11 cellular contexts compared by ENCODE assay signal in the genomic region with DNA sequence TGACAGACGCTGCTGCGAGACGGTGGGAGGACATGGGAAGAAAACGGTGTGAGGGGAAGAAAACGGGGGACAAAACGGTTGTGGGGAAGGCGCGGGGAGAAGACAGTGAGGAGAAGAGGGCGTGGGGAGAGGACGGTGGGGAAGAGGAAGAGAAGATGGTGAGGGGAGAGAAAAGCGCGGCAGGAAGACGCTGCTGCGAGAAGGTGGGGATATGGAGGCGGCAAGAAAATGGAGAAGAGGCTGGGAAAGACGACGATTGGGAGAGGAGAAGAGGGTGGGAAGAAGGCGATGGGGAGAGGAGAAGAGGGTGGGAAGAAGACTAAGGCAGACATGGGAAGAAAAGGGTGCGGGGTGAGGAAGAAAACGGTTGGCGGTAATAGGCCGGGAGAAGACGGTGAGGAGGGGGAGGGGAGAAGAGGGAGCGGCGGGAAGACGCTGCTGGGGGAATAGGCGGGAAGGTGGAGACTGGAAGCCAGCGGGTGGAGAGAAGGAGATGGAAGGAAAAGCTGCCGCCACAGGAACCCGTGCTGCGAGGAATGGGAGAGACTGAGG. TPM values are rescaled to one million over a fixed set of nuclear protein-coding genes. Genes with fewer than 3 reads are reported as not detected.
DNase-seq lines count a peak whose midpoint lies in the region; ATAC-seq and TF ChIP-seq lines count a peak whose summit lies in the region.
"Not testable (repeated sequence)": the region's sequence is repeated elsewhere in the genome, so short reads cannot be mapped to it uniquely, and the experiment has no call there.
"Had no signal": no experiment of that assay in that cellular context is flagged by ENCODE, and none has a peak within 500 bp of the region (broad histone marks: within the 10 kb centered on the region; RNA-seq: fewer than 3 reads in every experiment).

No MANE protein-coding gene starts in this region.

- not testable (repeated sequence) for H3K36me3 Mint-ChIP-seq in CD14-positive monocyte; activated T-helper 17 cell treated with anti-CD3 and anti-CD28 coated beads, Interleukin-2, amount 50 U/mL, for 72 hours (ENCODE audit: low read depth); effector memory CD8-positive, alpha-beta T cell (ENCODE audit: insufficient read depth); natural killer cell treated with Interleukin-12 subunit alpha and Interleukin-12 subunit beta and Interleukin-15 and Interleukin-18, amount 100 ng/mL, for 72 hours; stimulated activated naive CD8-positive, alpha-beta T cell treated with anti-CD3 and anti-CD28 coated beads, Interleukin-15, Interleukin-2, amounts not matched to agents 100 ng/mL and 50 ng/mL, for 24 hours (ENCODE audit: low read depth)

- H3K4me3 ChIP-seq in HEK293 (ENCODE audit: low read depth, low read length) (peak overlapping the region; percentile 45), Panc1 (ENCODE audit: low read depth in 2 of 2, low read length in 2 of 2) (peak overlapping the region; percentile 24 to 36; a peak in 3 of 4 replicates)
- H3K4me3 ChIP-seq in right cardiac atrium (ENCODE audit: low read length): not testable (repeated sequence)

- ATAC-seq in Panc1: peak; percentile 39; the same call in 1 of the 2 replicates
- ATAC-seq in activated T-helper 17 cell treated with anti-CD3 and anti-CD28 coated beads, Interleukin-2, amount 50 U/mL, for 72 hours (replicated peaks): peak; percentile 9
- peak; percentile 3 for ATAC-seq in effector memory CD8-positive, alpha-beta T cell (replicated peaks)
- ATAC-seq in right cardiac atrium: peak; percentile 68 to 70
- not testable (repeated sequence) for ATAC-seq in natural killer cell treated with Interleukin-12 subunit alpha and Interleukin-12 subunit beta and Interleukin-15 and Interleukin-18, amount 100 ng/mL, for 72 hours

- not testable (repeated sequence) for H3K27me3 ChIP-seq in Panc1 (ENCODE audit: control insufficient read depth, insufficient read depth, low read length); right cardiac atrium (ENCODE audit: control insufficient read depth, insufficient read depth)

- TF ChIP-seq CTCF in CD14-positive monocyte (IDR thresholded peaks at IDR 0.05); HEK293 (tag by site-specific recombination; IDR thresholded peaks at IDR 0.05); Panc1 (IDR thresholded peaks at IDR 0.05): not testable (repeated sequence)

- peaks cover 12% of the 10 kb centered on the region for H3K4me1 Mint-ChIP-seq in CD14-positive monocyte
- H3K4me1 Mint-ChIP-seq in activated T-helper 17 cell treated with anti-CD3 and anti-CD28 coated beads, Interleukin-2, amount 50 U/mL, for 72 hours; effector memory CD8-positive, alpha-beta T cell (ENCODE audit: low read depth in 2 of 2): not testable (repeated sequence)
- peaks cover 11 to 13% of the 10 kb centered on the region in 2 donors for H3K4me1 Mint-ChIP-seq in natural killer cell treated with Interleukin-12 subunit alpha and Interleukin-12 subunit beta and Interleukin-15 and Interleukin-18, amount 100 ng/mL, for 72 hours (ENCODE audit: low read depth in 2 of 2)
- H3K4me1 Mint-ChIP-seq in stimulated activated naive CD8-positive, alpha-beta T cell treated with anti-CD3 and anti-CD28 coated beads, Interleukin-15, Interleukin-2, amounts not matched to agents 100 ng/mL and 50 ng/mL, for 24 hours (ENCODE audit: low read depth): peaks cover 11% of the 10 kb centered on the region

- CTCF ChIA-PET in HEK293 (lab: Yijun Ruan, JAX); Panc1 (lab: Charles Lee): not testable (repeated sequence)

- H3K9me3 ChIP-seq in HEK293 (ENCODE audit: control insufficient read depth, insufficient read depth, low read depth, low read length); Panc1 (ENCODE audit: control insufficient read depth, insufficient read depth, low read depth, low read length); right cardiac atrium (ENCODE audit: control insufficient read depth, low read length): not testable (repeated sequence)

- H3K27ac ChIP-seq in HEK293 (ENCODE audit: extremely low read depth, low read depth, low read length): peak overlapping the region; percentile 79
- not testable (repeated sequence) for H3K27ac ChIP-seq in Panc1 (ENCODE audit: low read length); right cardiac atrium (ENCODE audit: low read length)

- intact Hi-C loops in CD14-positive monocyte (cut with micrococcal nuclease); Panc1 (cut with micrococcal nuclease; ENCODE audit: unreplicated experiment); right cardiac atrium (cut with DNase I): not testable (repeated sequence)

- POLR2A ChIA-PET in HEK293 (lab: Yijun Ruan, JAX); Panc1 (lab: Charles Lee): not testable (repeated sequence)

- not testable (repeated sequence) for H3K9me3 Mint-ChIP-seq in CD14-positive monocyte; activated T-helper 17 cell treated with anti-CD3 and anti-CD28 coated beads, Interleukin-2, amount 50 U/mL, for 72 hours; effector memory CD8-positive, alpha-beta T cell; natural killer cell treated with Interleukin-12 subunit alpha and Interleukin-12 subunit beta and Interleukin-15 and Interleukin-18, amount 100 ng/mL, for 72 hours; stimulated activated naive CD8-positive, alpha-beta T cell treated with anti-CD3 and anti-CD28 coated beads, Interleukin-15, Interleukin-2, amounts not matched to agents 100 ng/mL and 50 ng/mL, for 24 hours

- DNase-seq in CD14-positive monocyte (ENCODE audit: low spot score); Panc1 (ENCODE audit: low read depth, low spot score); effector memory CD8-positive, alpha-beta T cell; right cardiac atrium; natural killer cell treated with Interleukin-12 subunit alpha and Interleukin-12 subunit beta and Interleukin-15 and Interleukin-18, amount 100 ng/mL, for 72 hours (ENCODE audit: low spot score): not testable (repeated sequence)

- not testable (repeated sequence) for H3K36me3 ChIP-seq in HEK293 (ENCODE audit: control insufficient read depth in 2 of 2, insufficient read depth in 1 of 2, low read length in 2 of 2); Panc1 (ENCODE audit: control insufficient read depth, insufficient read depth, low read length)

- in situ Hi-C loops in Panc1 (cut with HindIII; ENCODE audit: low pct_unique_long_range_greater_than_20kb, low sequenced_read_pairs): not testable (repeated sequence)

- WGBS in right cardiac atrium: 0% methylated on average over 19 of the region's 31 CpGs

- H3K4me1 ChIP-seq in HEK293 (ENCODE audit: control insufficient read depth, insufficient read depth, low read length); Panc1 (ENCODE audit: control insufficient read depth, insufficient read depth, low read length); right cardiac atrium (ENCODE audit: control insufficient read depth, insufficient read depth, low read length): not testable (repeated sequence)

- H3K27me3 Mint-ChIP-seq in CD14-positive monocyte (ENCODE audit: low read depth in 3 of 3); activated T-helper 17 cell treated with anti-CD3 and anti-CD28 coated beads, Interleukin-2, amount 50 U/mL, for 72 hours; effector memory CD8-positive, alpha-beta T cell; natural killer cell treated with Interleukin-12 subunit alpha and Interleukin-12 subunit beta and Interleukin-15 and Interleukin-18, amount 100 ng/mL, for 72 hours; stimulated activated naive CD8-positive, alpha-beta T cell treated with anti-CD3 and anti-CD28 coated beads, Interleukin-15, Interleukin-2, amounts not matched to agents 100 ng/mL and 50 ng/mL, for 24 hours: not testable (repeated sequence)

- peak overlapping the region in 1 of 7 donors; percentile 15 for H3K27ac Mint-ChIP-seq in CD14-positive monocyte
- H3K27ac Mint-ChIP-seq in activated T-helper 17 cell treated with anti-CD3 and anti-CD28 coated beads, Interleukin-2, amount 50 U/mL, for 72 hours: peak overlapping the region; percentile 79
- peak overlapping the region; percentile 26 to 87 for H3K27ac Mint-ChIP-seq in effector memory CD8-positive, alpha-beta T cell
- peak overlapping the region; percentile 65 to 90 for H3K27ac Mint-ChIP-seq in natural killer cell treated with Interleukin-12 subunit alpha and Interleukin-12 subunit beta and Interleukin-15 and Interleukin-18, amount 100 ng/mL, for 72 hours
- H3K27ac Mint-ChIP-seq in stimulated activated naive CD8-positive, alpha-beta T cell treated with anti-CD3 and anti-CD28 coated beads, Interleukin-15, Interleukin-2, amounts not matched to agents 100 ng/mL and 50 ng/mL, for 24 hours: not testable (repeated sequence)

- H3K4me3 Mint-ChIP-seq in CD14-positive monocyte: peak overlapping the region; percentile 69 to 88
- peak overlapping the region; percentile 81 for H3K4me3 Mint-ChIP-seq in activated T-helper 17 cell treated with anti-CD3 and anti-CD28 coated beads, Interleukin-2, amount 50 U/mL, for 72 hours
- H3K4me3 Mint-ChIP-seq in effector memory CD8-positive, alpha-beta T cell: peak overlapping the region; percentile 77 to 78
- H3K4me3 Mint-ChIP-seq in natural killer cell treated with Interleukin-12 subunit alpha and Interleukin-12 subunit beta and Interleukin-15 and Interleukin-18, amount 100 ng/mL, for 72 hours: peak overlapping the region; percentile 82
- H3K4me3 Mint-ChIP-seq in stimulated activated naive CD8-positive, alpha-beta T cell treated with anti-CD3 and anti-CD28 coated beads, Interleukin-15, Interleukin-2, amounts not matched to agents 100 ng/mL and 50 ng/mL, for 24 hours: peak overlapping the region; percentile 52

- not testable (repeated sequence) for BruUV-seq in Panc1 (replicated peaks; lab: Mats Ljungman, UMichigan)

RNA-seq across cellular contexts. Expression of a gene that starts 46.9 kb away (rescaled TPM):
- polyA plus RNA-seq in CD14-positive monocyte: not detected
- total RNA-seq in Panc1 (2021; ENCODE audit: unreplicated experiment): not detected
- polyA plus RNA-seq in Panc1 (2012; ENCODE audit: insufficient read length): not detected
- not detected for total RNA-seq in activated T-helper 17 cell treated with anti-CD3 and anti-CD28 coated beads, Interleukin-2, amount 50 U/mL, for 72 hours
- not detected for total RNA-seq in right cardiac atrium
- polyA plus RNA-seq in right cardiac atrium: not detected
- not detected for total RNA-seq in natural killer cell treated with Interleukin-12 subunit alpha and Interleukin-12 subunit beta and Interleukin-15 and Interleukin-18, amount 100 ng/mL, for 72 hours
- total RNA-seq: mammary epithelial cell, PC-3, vagina had no signal
- polyA plus RNA-seq: mammary epithelial cell had no signal
